Comparison of ENCODE assay signal across 17 cellular contexts in the genomic region with DNA sequence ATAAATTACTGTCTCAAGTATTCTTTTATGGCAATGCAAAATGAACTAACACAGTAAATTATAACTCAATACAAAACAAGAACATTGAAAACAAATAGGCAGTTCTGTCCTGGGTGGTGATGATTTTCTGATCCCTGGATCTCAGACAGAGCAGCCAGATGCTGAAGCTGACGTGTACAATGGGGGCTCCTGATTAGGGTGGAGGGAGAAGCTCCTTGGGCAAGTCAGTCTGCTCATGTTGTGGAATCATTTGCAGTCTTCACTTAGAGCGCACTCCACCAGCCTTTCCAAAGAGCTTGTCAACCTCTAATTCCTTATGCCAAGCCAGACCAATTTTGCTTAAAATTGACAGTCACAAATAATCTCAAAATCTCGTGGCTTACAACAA. TPM values are rescaled to one million over a fixed set of nuclear protein-coding genes. Genes with fewer than 3 reads are reported as not detected.
"Had no signal": no experiment of that assay in that cellular context is flagged by ENCODE, and none has a peak within 500 bp of the region (broad histone marks: within the 10 kb centered on the region; RNA-seq: fewer than 3 reads in every experiment).

No MANE protein-coding gene starts in this region.

- H3K4me1 ChIP-seq: ascending aorta, neural progenitor cell, pancreas had no signal

- H3K4me3 Mint-ChIP-seq: activated CD4-positive, alpha-beta memory T cell treated with anti-CD3 and anti-CD28 coated beads, Interleukin-2, amount 10 ng/mL, durations not matched to agents 7 days and 5 days; dendritic cell treated with granulocyte-macrophage colony-stimulating factor and Interleukin-4, amounts not matched to agents 40 ng/mL and 50 ng/mL, for 4 days; neural progenitor cell; T-helper 17 cell; WTC11 had no signal

- H3K36me3 ChIP-seq: ascending aorta, neural progenitor cell, pancreas had no signal

- H3K4me3 ChIP-seq: ascending aorta, neural progenitor cell, pancreas had no signal

- H3K27me3 Mint-ChIP-seq: activated CD4-positive, alpha-beta memory T cell treated with anti-CD3 and anti-CD28 coated beads, Interleukin-2, amount 10 ng/mL, durations not matched to agents 7 days and 5 days; T-helper 17 cell had no signal

- H3K9me3 ChIP-seq: ascending aorta, pancreas had no signal

- DNase-seq: activated CD4-positive, alpha-beta memory T cell treated with anti-CD3 and anti-CD28 coated beads, Interleukin-2, amount 10 ng/mL, durations not matched to agents 7 days and 5 days; activated CD4-positive, alpha-beta T cell treated with anti-CD3 and anti-CD28 coated beads for 4 hours; activated CD8-positive, alpha-beta memory T cell treated with anti-CD3 and anti-CD28 coated beads, Interleukin-2, amount 50 U/mL, for 4 hours; effector memory CD4-positive, alpha-beta T cell; stimulated activated CD4-positive, alpha-beta T cell treated with anti-CD3 and anti-CD28 coated beads, Interleukin-1b, Interleukin-23, amount 100 ng/mL, for 48 hours had no signal

- ATAC-seq: T-helper 17 cell had no signal

- H3K9ac ChIP-seq: neural progenitor cell had no signal

- H3K9me3 Mint-ChIP-seq: dendritic cell treated with granulocyte-macrophage colony-stimulating factor and Interleukin-4, amounts not matched to agents 40 ng/mL and 50 ng/mL, for 4 days had no signal

- H3K4me2 ChIP-seq: neural progenitor cell had no signal

- H3K27ac ChIP-seq: ascending aorta, neural progenitor cell, pancreas had no signal

- H2AFZ ChIP-seq: neural progenitor cell had no signal

- H3K36me3 Mint-ChIP-seq: neural progenitor cell had no signal

- H3K27me3 ChIP-seq: ascending aorta, neural progenitor cell, pancreas had no signal

- H3K27ac Mint-ChIP-seq: activated CD4-positive, alpha-beta memory T cell treated with anti-CD3 and anti-CD28 coated beads, Interleukin-2, amount 10 ng/mL, durations not matched to agents 7 days and 5 days; dendritic cell treated with granulocyte-macrophage colony-stimulating factor and Interleukin-4, amounts not matched to agents 40 ng/mL and 50 ng/mL, for 4 days; T-helper 17 cell; WTC11 had no signal

RNA-seq across cellular contexts. Expression of a gene that starts 33.1 kb away (rescaled TPM):
- total RNA-seq: ascending aorta, bronchial epithelial cell, fibroblast of lung had no signal
- polyA plus RNA-seq: fibroblast of lung had no signal

RNA-seq across cellular contexts. Expression of a gene that starts 37.6 kb away (rescaled TPM):
- total RNA-seq: bronchial epithelial cell had no signal

RNA-seq across cellular contexts. Expression of a gene that starts 41.3 kb away (rescaled TPM):
- total RNA-seq: bronchial epithelial cell had no signal

RNA-seq across cellular contexts. Expression of a gene that starts 52.4 kb away (rescaled TPM):
- total RNA-seq: activated CD4-positive, alpha-beta memory T cell treated with anti-CD3 and anti-CD28 coated beads, Interleukin-2, amount 10 ng/mL, durations not matched to agents 7 days and 5 days; ascending aorta; bronchial epithelial cell; cerebellum; fibroblast of lung; mesenteric fat pad; pancreas; T-helper 17 cell; urinary bladder had no signal
- polyA plus RNA-seq: fibroblast of lung, liver, pancreas, urinary bladder had no signal
